18 cellular contexts compared by ENCODE assay signal in the genomic region with DNA sequence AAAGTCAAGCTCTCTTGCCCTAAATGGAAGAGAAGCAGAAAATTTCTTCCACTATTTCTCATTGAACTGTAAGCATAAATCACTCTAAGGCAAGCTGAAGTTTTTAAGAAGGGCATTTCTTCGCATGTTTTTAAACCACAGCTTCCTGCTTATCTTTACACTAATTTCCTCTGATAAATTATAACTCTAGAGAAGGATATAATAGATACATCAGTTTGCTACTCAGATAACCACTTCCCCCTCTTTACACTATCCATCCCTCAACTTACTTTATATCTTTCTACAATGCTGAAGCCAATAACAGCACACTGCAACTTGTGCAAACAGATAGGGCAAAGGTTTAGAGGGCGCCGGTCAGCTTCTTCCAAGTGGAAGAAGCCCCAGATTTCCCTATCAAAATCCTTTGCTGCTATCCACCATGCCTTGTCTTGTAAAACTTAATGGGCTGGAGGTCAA. TPM values are rescaled to one million over a fixed set of nuclear protein-coding genes. Genes with fewer than 3 reads are reported as not detected.
DNase-seq lines count a peak whose midpoint lies in the region; ATAC-seq lines count a peak whose summit lies in the region.
"Had no signal": no experiment of that assay in that cellular context is flagged by ENCODE, and none has a peak within 500 bp of the region (broad histone marks: within the 10 kb centered on the region; RNA-seq: fewer than 3 reads in every experiment).

No MANE protein-coding gene starts in this region.

- no peaks in the 10 kb centered on the region for H3K9me3 Mint-ChIP-seq in activated naive CD8-positive, alpha-beta T cell (ENCODE audit: low read depth)
- no peaks in the 10 kb centered on the region for H3K9me3 Mint-ChIP-seq in natural killer cell treated with Interleukin-12 subunit alpha and Interleukin-12 subunit beta and Interleukin-15 and Interleukin-18, amount 100 ng/mL, for 72 hours

- H3K4me1 Mint-ChIP-seq in activated naive CD8-positive, alpha-beta T cell (ENCODE audit: low read depth) = peaks cover 87% of the 10 kb centered on the region
- peaks cover 37 to 53% of the 10 kb centered on the region in 2 donors for H3K4me1 Mint-ChIP-seq in natural killer cell treated with Interleukin-12 subunit alpha and Interleukin-12 subunit beta and Interleukin-15 and Interleukin-18, amount 100 ng/mL, for 72 hours (ENCODE audit: low read depth in 2 of 2)

- DNase-seq in NOMO-1 (lab: John Stamatoyannopoulos, UW; ENCODE audit: unreplicated experiment in 2 of 2) = peak; percentile 3 to 45
- DNase-seq in NOMO-1 treated with dmso at 0.1 percent for 144 hours (lab: John Stamatoyannopoulos, UW; ENCODE audit: unreplicated experiment) = no peak
- peak; percentile 53 for DNase-seq in NOMO-1 treated with DMSO at 0.1 percent for 48 hours (lab: John Stamatoyannopoulos, UW; ENCODE audit: unreplicated experiment)
- DNase-seq in natural killer cell treated with Interleukin-12 subunit alpha and Interleukin-12 subunit beta and Interleukin-15 and Interleukin-18, amount 100 ng/mL, for 72 hours (ENCODE audit: low spot score) = no peak
- DNase-seq: 8988T; activated effector memory CD4-positive, alpha-beta T cell treated with Interleukin-2 at 50 U/mL for 16 hours; erythroblast; GM23248; lower lobe of right lung; NCI-H1105; NCI-H524; occipital lobe; SHP77 treated with DMSO at 0.1 percent for 48 hours; WERI-Rb-1 had no signal

- no peaks in the 10 kb centered on the region for H3K27me3 Mint-ChIP-seq in activated naive CD8-positive, alpha-beta T cell
- no peaks in the 10 kb centered on the region for H3K27me3 Mint-ChIP-seq in natural killer cell treated with Interleukin-12 subunit alpha and Interleukin-12 subunit beta and Interleukin-15 and Interleukin-18, amount 100 ng/mL, for 72 hours

- no peak for ATAC-seq in natural killer cell treated with Interleukin-12 subunit alpha and Interleukin-12 subunit beta and Interleukin-15 and Interleukin-18, amount 100 ng/mL, for 72 hours
- ATAC-seq in GM18909 (IDR thresholded peaks at IDR 0.05; ENCODE audit: poor library complexity, unreplicated experiment) (no peak), HG03378 (IDR thresholded peaks at IDR 0.05; ENCODE audit: unreplicated experiment) (no peak), HG02981 (IDR thresholded peaks at IDR 0.05; ENCODE audit: unreplicated experiment) (no peak)
- ATAC-seq: lower lobe of right lung had no signal

- H3K27ac Mint-ChIP-seq in activated naive CD8-positive, alpha-beta T cell = peak overlapping the region; percentile 93
- peak overlapping the region; percentile 86 to 93 for H3K27ac Mint-ChIP-seq in natural killer cell treated with Interleukin-12 subunit alpha and Interleukin-12 subunit beta and Interleukin-15 and Interleukin-18, amount 100 ng/mL, for 72 hours

- H3K36me3 Mint-ChIP-seq in activated naive CD8-positive, alpha-beta T cell = peaks cover 8% of the 10 kb centered on the region
- H3K36me3 Mint-ChIP-seq in natural killer cell treated with Interleukin-12 subunit alpha and Interleukin-12 subunit beta and Interleukin-15 and Interleukin-18, amount 100 ng/mL, for 72 hours = no peaks in the 10 kb centered on the region

- H3K4me3 Mint-ChIP-seq in activated naive CD8-positive, alpha-beta T cell = peak overlapping the region; percentile 30
- H3K4me3 Mint-ChIP-seq in natural killer cell treated with Interleukin-12 subunit alpha and Interleukin-12 subunit beta and Interleukin-15 and Interleukin-18, amount 100 ng/mL, for 72 hours = peak overlapping the region; percentile 82

RNA-seq across cellular contexts. Expression of gene LRRC37A3, which starts 49.8 kb away (rescaled TPM):
- total RNA-seq in natural killer cell treated with Interleukin-12 subunit alpha and Interleukin-12 subunit beta and Interleukin-15 and Interleukin-18, amount 100 ng/mL, for 72 hours = 1 to 10 TPM; 7.0 to 8.5 TPM

Comparison
In these comparisons a context has a peak if more than half of its experiments do, and no peak if none do; other contexts are left out.
1. DNase-seq: peak in NOMO-1 (2 of 2) and NOMO-1 treated with DMSO at 0.1 percent for 48 hours (single experiment); none in NOMO-1 treated with dmso at 0.1 percent for 144 hours (single experiment) and natural killer cell treated with Interleukin-12 subunit alpha and Interleukin-12 subunit beta and Interleukin-15 and Interleukin-18, amount 100 ng/mL, for 72 hours (single experiment).